ENCODE assay signal across 11 cellular contexts in the genomic region with DNA sequence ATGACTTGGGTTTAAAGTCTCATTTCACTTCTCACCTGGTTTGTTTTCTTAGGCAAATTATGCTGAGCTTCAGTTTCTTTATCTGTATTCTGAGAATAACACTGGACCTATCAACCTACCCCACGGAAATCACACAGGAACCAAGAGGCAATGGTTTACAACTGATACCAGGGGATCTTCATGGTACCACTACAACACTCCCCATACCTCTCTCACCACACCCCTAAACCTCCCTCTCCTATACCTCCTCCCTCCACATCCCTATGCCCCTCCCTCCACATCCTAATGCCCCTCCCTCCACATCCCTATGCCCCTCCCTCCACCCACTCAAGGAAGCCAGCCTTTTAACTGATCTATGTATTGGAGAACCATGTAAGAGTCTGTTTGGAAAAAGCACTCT. TPM values are rescaled to one million over a fixed set of nuclear protein-coding genes. Genes with fewer than 3 reads are reported as not detected.
DNase-seq lines count a peak whose midpoint lies in the region; ATAC-seq, FAIRE-seq and TF ChIP-seq lines count a peak whose summit lies in the region.
"Had no signal": no experiment of that assay in that cellular context is flagged by ENCODE, and none has a peak within 500 bp of the region (broad histone marks: within the 10 kb centered on the region; RNA-seq: fewer than 3 reads in every experiment).

No MANE protein-coding gene starts in this region.

- FAIRE-seq in A549 (lab: Jason Lieb, UNC): no peak
- FAIRE-seq: astrocyte, H54 had no signal

- no peak for TF ChIP-seq EP300 in A549 (IDR thresholded peaks at IDR 0.05)

- WGBS in A549 (ENCODE audit: missing lambda C conversion rate): 93% methylated on average over 1 of the region's 1 CpG
- 79 to 100% methylated on average over 1 of the region's 1 CpG for WGBS in thyroid gland, 2 donors

- H3K4me1 ChIP-seq in A549: no peaks in the 10 kb centered on the region
- peaks cover 11 to 15% of the 10 kb centered on the region in 2 donors for H3K4me1 ChIP-seq in thyroid gland

- CTCF ChIA-PET in A549 (lab: Yijun Ruan, JAX): no interaction called here

- no peak overlapping the region for H3K4me3 ChIP-seq in A549
- H3K4me3 ChIP-seq in thyroid gland (replicated peaks in 1 of 3): no peak overlapping the region
- H3K4me3 ChIP-seq: tibial nerve had no signal

- intact Hi-C loops in thyroid gland (cut with DNase I): no loop called here

- peaks cover 11 to 39% of the 10 kb centered on the region in 2 donors for H3K36me3 ChIP-seq in thyroid gland

- TF ChIP-seq POLR2A in A549 (IDR thresholded peaks at IDR 0.05; ENCODE audit: low read length) (no peak), thyroid gland (IDR thresholded peaks at IDR 0.05) (no peak)

- no peak for TF ChIP-seq RAD21 in A549 (conservative IDR thresholded peaks at IDR 0.05 in 1 of 2, IDR thresholded peaks at IDR 0.05 in 1 of 2)

- H3K27me3 ChIP-seq in thyroid gland: no peaks in the 10 kb centered on the region
- H3K27me3 ChIP-seq: tibial nerve had no signal

- DNase-seq in A549 (ENCODE audit: low read depth in 1 of 2, low spot score in 1 of 2) (peak in 1 of 2 experiments; percentile 7), NCI-H526 (lab: John Stamatoyannopoulos, UW) (peak; percentile 4 to 34), retina (no peak), DMS 273 treated with DMSO at 0.1 percent for 48 hours (lab: John Stamatoyannopoulos, UW) (no peak), SIG-M5 (lab: John Stamatoyannopoulos, UW) (no peak), thyroid gland (no peak)

- TF ChIP-seq CTCF in A549 (IDR thresholded peaks at IDR 0.05): no peak
- no peak for TF ChIP-seq CTCF in thyroid gland (IDR thresholded peaks at IDR 0.05)

- H3K27ac ChIP-seq in A549: no peak overlapping the region
- no peak overlapping the region for H3K27ac ChIP-seq in thyroid gland
- H3K27ac ChIP-seq: tibial nerve had no signal

- ATAC-seq in A549: peak; percentile 47 to 78; a peak in 4 of 6 replicates
- peak; percentile 71 for ATAC-seq in GM18873 (IDR thresholded peaks at IDR 0.05; ENCODE audit: low FRiP score, unreplicated experiment)
- peak; percentile 71 for ATAC-seq in HG02870 (IDR thresholded peaks at IDR 0.05; ENCODE audit: unreplicated experiment)

- POLR2A ChIA-PET in A549 (lab: Yijun Ruan, JAX): no interaction called here

- no peak overlapping the region for H3K4me2 ChIP-seq in A549

- no peaks in the 10 kb centered on the region for H3K9me3 ChIP-seq in A549
- H3K9me3 ChIP-seq in thyroid gland: no peaks in the 10 kb centered on the region
- H3K9me3 ChIP-seq: tibial nerve had no signal

TF ChIP-seq in A549, 52 proteins besides CTCF, POLR2A, EP300 and RAD21:
- TF ChIP-seq SREBF2 (IDR thresholded peaks at IDR 0.05) (no peak), NPAS2 (CRISPR knock-in tag; IDR thresholded peaks at IDR 0.05; ENCODE audit: borderline replicate concordance) (no peak), CHD2 (IDR thresholded peaks at IDR 0.05; ENCODE audit: low read length, partially characterized antibody) (no peak), JUNB (IDR thresholded peaks at IDR 0.05) (no peak), ZFP36 (IDR thresholded peaks at IDR 0.05; ENCODE audit: borderline replicate concordance, partially characterized antibody) (no peak), FOXS1 (CRISPR knock-in tag; IDR thresholded peaks at IDR 0.05) (no peak), RARB (CRISPR knock-in tag; IDR thresholded peaks at IDR 0.05) (no peak), MAZ (IDR thresholded peaks at IDR 0.05; ENCODE audit: borderline replicate concordance, low read depth, low read length) (no peak), RFX5 (IDR thresholded peaks at IDR 0.05) (no peak), CBX8 (IDR thresholded peaks at IDR 0.05) (no peak), EHMT2 (IDR thresholded peaks at IDR 0.05; ENCODE audit: low read depth) (no peak), MAFK (IDR thresholded peaks at IDR 0.05; ENCODE audit: partially characterized antibody) (no peak)
- TF ChIP-seq, protein P1, sequence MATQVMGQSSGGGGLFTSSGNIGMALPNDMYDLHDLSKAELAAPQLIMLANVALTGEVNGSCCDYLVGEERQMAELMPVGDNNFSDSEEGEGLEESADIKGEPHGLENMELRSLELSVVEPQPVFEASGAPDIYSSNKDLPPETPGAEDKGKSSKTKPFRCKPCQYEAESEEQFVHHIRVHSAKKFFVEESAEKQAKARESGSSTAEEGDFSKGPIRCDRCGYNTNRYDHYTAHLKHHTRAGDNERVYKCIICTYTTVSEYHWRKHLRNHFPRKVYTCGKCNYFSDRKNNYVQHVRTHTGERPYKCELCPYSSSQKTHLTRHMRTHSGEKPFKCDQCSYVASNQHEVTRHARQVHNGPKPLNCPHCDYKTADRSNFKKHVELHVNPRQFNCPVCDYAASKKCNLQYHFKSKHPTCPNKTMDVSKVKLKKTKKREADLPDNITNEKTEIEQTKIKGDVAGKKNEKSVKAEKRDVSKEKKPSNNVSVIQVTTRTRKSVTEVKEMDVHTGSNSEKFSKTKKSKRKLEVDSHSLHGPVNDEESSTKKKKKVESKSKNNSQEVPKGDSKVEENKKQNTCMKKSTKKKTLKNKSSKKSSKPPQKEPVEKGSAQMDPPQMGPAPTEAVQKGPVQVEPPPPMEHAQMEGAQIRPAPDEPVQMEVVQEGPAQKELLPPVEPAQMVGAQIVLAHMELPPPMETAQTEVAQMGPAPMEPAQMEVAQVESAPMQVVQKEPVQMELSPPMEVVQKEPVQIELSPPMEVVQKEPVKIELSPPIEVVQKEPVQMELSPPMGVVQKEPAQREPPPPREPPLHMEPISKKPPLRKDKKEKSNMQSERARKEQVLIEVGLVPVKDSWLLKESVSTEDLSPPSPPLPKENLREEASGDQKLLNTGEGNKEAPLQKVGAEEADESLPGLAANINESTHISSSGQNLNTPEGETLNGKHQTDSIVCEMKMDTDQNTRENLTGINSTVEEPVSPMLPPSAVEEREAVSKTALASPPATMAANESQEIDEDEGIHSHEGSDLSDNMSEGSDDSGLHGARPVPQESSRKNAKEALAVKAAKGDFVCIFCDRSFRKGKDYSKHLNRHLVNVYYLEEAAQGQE (IDR thresholded peaks at IDR 0.05): no peak

RNA-seq across cellular contexts. Expression of a gene that starts 9.9 kb away (rescaled TPM):
- polyA plus RNA-seq in A549 (2011; rRNA removed) (41.2 and 62.8 TPM in 2 replicates), A549 (2017; fragmentation: RNase III; extraction: RNeasy Plus Mini Kit Qiagen cat#74134 plus additional on column Dnase treatment) (37.5 to 39.2 TPM (median 39.0 TPM) in 3 replicates)
- 12.5 and 13.7 TPM in 2 replicates for polyA plus RNA-seq in A549 (2012; cell fraction: cytosol; rRNA removed)
- 4.2 and 7.9 TPM in 2 replicates for polyA plus RNA-seq in A549 (2012; cell fraction: nucleus; rRNA removed)
- 31.6 and 37.4 TPM in 2 replicates for polyA minus RNA-seq in A549 (2011; rRNA and poly(A)+ RNA removed)
- 10 to 100 TPM; 45.7 to 65.2 (median 55.0) TPM for total RNA-seq in thyroid gland

Comparison
In these comparisons a context has a peak if more than half of its experiments do, and no peak if none do; other contexts are left out.
1. DNase-seq: peak in NCI-H526 (2 of 2); none in retina (single experiment), DMS 273 treated with DMSO at 0.1 percent for 48 hours (single experiment), SIG-M5 (single experiment) and thyroid gland (0 of 2).
2. Peak in every context shown above with its lines, with median percentiles within 50 percentile points of each other: ATAC-seq.